ENCODE assay signal across 22 cellular contexts in genomic region chr12:84924956-84925355, GRCh38. TPM values are rescaled to one million over a fixed set of nuclear protein-coding genes. Genes with fewer than 3 reads are reported as not detected.
A peak's percentile ranks its signal among the peaks of the same experiment; 100 is the strongest.
DNase-seq lines count a peak whose midpoint lies in the region; ATAC-seq lines count a peak whose summit lies in the region.
"Had no signal": no experiment of that assay in that cellular context is flagged by ENCODE, and none has a peak within 500 bp of the region (broad histone marks: within the 10 kb centered on the region; RNA-seq: fewer than 3 reads in every experiment).

No MANE protein-coding gene starts in this region.

- no peak overlapping the region for H3K23ac ChIP-seq in mesendoderm (ENCODE audit: low read length)
- H3K23ac ChIP-seq in trophoblast cell (ENCODE audit: low read length), result no peak overlapping the region

- H4K12ac ChIP-seq in trophoblast cell (ENCODE audit: low read depth, low read length), result no peak overlapping the region

- peak; percentile 24 for DNase-seq in GM03348 (ENCODE audit: low spot score)
- DNase-seq in RKO (ENCODE audit: low spot score), result peak; percentile 50
- peak; percentile 11 for DNase-seq in dermis blood vessel endothelial cell
- DNase-seq in mesendoderm, result peak; percentile 41
- DNase-seq in midbrain (lab: John Stamatoyannopoulos, UW), result no peak
- no peak for DNase-seq in NCI-H187 treated with DMSO at 0.1 percent for 48 hours (lab: John Stamatoyannopoulos, UW)
- no peak for DNase-seq in trophoblast cell
- DNase-seq in stimulated activated naive CD8-positive, alpha-beta T cell treated with anti-CD3 and anti-CD28 coated beads, Interleukin-15, Interleukin-2, amounts not matched to agents 100 U/mL and 50 U/mL, for 24 hours, result no peak
- DNase-seq: activated CD4-positive, alpha-beta T cell treated with anti-CD3 and anti-CD28 coated beads, Interleukin-2, amount 50 U/mL, for 48 hours; aorta; BE2C; DMS53; effector CD4-positive, alpha-beta T cell; heart left ventricle; kidney glomerular epithelial cell; NCI-H1694 treated with DMSO at 0.1 percent for 48 hours; NCI-H510A treated with DMSO at 0.1 percent for 48 hours had no signal

- no peak overlapping the region for H3K14ac ChIP-seq in trophoblast cell (ENCODE audit: low read length)

- H3K79me2 ChIP-seq in mesendoderm (ENCODE audit: control insufficient read depth, insufficient read depth, low read length), result no peaks in the 10 kb centered on the region
- no peaks in the 10 kb centered on the region for H3K79me2 ChIP-seq in trophoblast cell (ENCODE audit: control insufficient read depth, insufficient read depth, low read length, poor library complexity)
- H3K79me2 ChIP-seq: parathyroid adenoma had no signal

- no peaks in the 10 kb centered on the region for H3K27me3 ChIP-seq in mesendoderm (ENCODE audit: insufficient read depth, low read length, poor library complexity)
- no peaks in the 10 kb centered on the region for H3K27me3 ChIP-seq in trophoblast cell (ENCODE audit: insufficient read depth, low read length)

- H4K8ac ChIP-seq in mesendoderm (ENCODE audit: low read depth, low read length) (no peak overlapping the region), trophoblast cell (ENCODE audit: low read depth, low read length) (no peak overlapping the region)

- H3K4ac ChIP-seq in mesendoderm (ENCODE audit: low read depth, low read length) (no peak overlapping the region), trophoblast cell (ENCODE audit: low read depth, low read length) (no peak overlapping the region)

- no peaks in the 10 kb centered on the region for H3K79me1 ChIP-seq in mesendoderm (ENCODE audit: low read length)
- no peaks in the 10 kb centered on the region for H3K79me1 ChIP-seq in trophoblast cell (ENCODE audit: low read length)

- no peak overlapping the region for H3K4me3 ChIP-seq in mesendoderm (ENCODE audit: low read length)
- H3K4me3 ChIP-seq in trophoblast cell (ENCODE audit: low read depth, low read length), result no peak overlapping the region
- H3K4me3 ChIP-seq: heart left ventricle, suprapubic skin had no signal

- H3K9ac ChIP-seq in mesendoderm (ENCODE audit: low read length) (no peak overlapping the region), trophoblast cell (ENCODE audit: low read length) (no peak overlapping the region)
- H3K9ac ChIP-seq: parathyroid adenoma had no signal

- H3K9me3 ChIP-seq in trophoblast cell (ENCODE audit: insufficient read depth, low read depth, low read length), result no peaks in the 10 kb centered on the region
- H3K9me3 ChIP-seq: BE2C, heart left ventricle, suprapubic skin had no signal

- H3K4me1 ChIP-seq in mesendoderm (ENCODE audit: control insufficient read depth, low read depth, low read length), result no peaks in the 10 kb centered on the region
- no peaks in the 10 kb centered on the region for H3K4me1 ChIP-seq in trophoblast cell (ENCODE audit: control insufficient read depth in 1 of 2, insufficient read depth in 2 of 2, low read length in 2 of 2)
- H3K4me1 ChIP-seq: BE2C, heart left ventricle, parathyroid adenoma, suprapubic skin had no signal

- no peak overlapping the region for H2BK5ac ChIP-seq in mesendoderm (ENCODE audit: low read length)
- no peak overlapping the region for H2BK5ac ChIP-seq in trophoblast cell (ENCODE audit: low read depth, low read length, poor library complexity)

- H2AFZ ChIP-seq in trophoblast cell (ENCODE audit: insufficient read depth, low read length, poor library complexity), result no peak overlapping the region
- H2AFZ ChIP-seq: parathyroid adenoma had no signal

- H3K4me2 ChIP-seq in mesendoderm (ENCODE audit: low read length), result no peak overlapping the region
- H3K4me2 ChIP-seq in trophoblast cell (ENCODE audit: low read length), result no peak overlapping the region

- H3K27ac ChIP-seq in mesendoderm (ENCODE audit: low read depth, low read length) (no peak overlapping the region), trophoblast cell (ENCODE audit: low read depth, low read length) (no peak overlapping the region)
- H3K27ac ChIP-seq: heart left ventricle, parathyroid adenoma, RWPE1, suprapubic skin had no signal

- no peak overlapping the region for H4K5ac ChIP-seq in mesendoderm (ENCODE audit: low read length)

- H2BK120ac ChIP-seq in mesendoderm (ENCODE audit: low read depth, low read length), result no peak overlapping the region
- no peak overlapping the region for H2BK120ac ChIP-seq in trophoblast cell (ENCODE audit: insufficient read depth, low read length, poor library complexity)

- no peak overlapping the region for H2AK5ac ChIP-seq in mesendoderm (ENCODE audit: low read length)
- no peak overlapping the region for H2AK5ac ChIP-seq in trophoblast cell (ENCODE audit: low read length)

- H3K36me3 ChIP-seq in mesendoderm (ENCODE audit: control insufficient read depth, insufficient read depth, low read length), result no peaks in the 10 kb centered on the region
- H3K36me3 ChIP-seq in trophoblast cell (ENCODE audit: control insufficient read depth in 1 of 2, insufficient read depth in 2 of 2, low read length in 2 of 2), result no peaks in the 10 kb centered on the region
- H3K36me3 ChIP-seq: BE2C, heart left ventricle, suprapubic skin had no signal

- no peak overlapping the region for H2BK15ac ChIP-seq in mesendoderm (replicated peaks; ENCODE audit: low read depth)

- no peak for ATAC-seq in stimulated activated naive CD8-positive, alpha-beta T cell treated with anti-CD3 and anti-CD28 coated beads, Interleukin-15, Interleukin-2, amounts not matched to agents 100 U/mL and 50 U/mL, for 24 hours
- ATAC-seq: heart left ventricle had no signal

- H3K18ac ChIP-seq in mesendoderm (ENCODE audit: low read length) (no peak overlapping the region), trophoblast cell (ENCODE audit: low read length) (no peak overlapping the region)

- H4K91ac ChIP-seq in trophoblast cell (ENCODE audit: low read depth, low read length), result no peak overlapping the region

- no peak overlapping the region for H2BK12ac ChIP-seq in trophoblast cell (ENCODE audit: low read length)

- no peak overlapping the region for H3K56ac ChIP-seq in mesendoderm (ENCODE audit: low read length)

- WGBS in mesendoderm (ENCODE audit: extremely low coverage, insufficient coverage, low lambda C conversion rate), result no CpG with 5 or more reads among the region's 2 CpGs
- WGBS in trophoblast cell (ENCODE audit: extremely low coverage, insufficient coverage, insufficient read length), result no CpG with 5 or more reads among the region's 2 CpGs

RNA-seq across cellular contexts. Expression of gene SLC6A15, which starts 12.4 kb away (rescaled TPM):
- 0.51 and 2.2 TPM in 2 replicates for total RNA-seq in dermis blood vessel endothelial cell
- polyA plus RNA-seq in mesendoderm (2013, experiment 1 of 2), result 15.9 TPM
- 15.2 TPM for polyA plus RNA-seq in mesendoderm (2013, experiment 2 of 2)
- 7.1 and 7.4 TPM in 2 replicates for polyA plus RNA-seq in trophoblast cell (2013)
- total RNA-seq: activated T-helper 2 cell treated with anti-CD3 and anti-CD28 coated beads, Interferon-gamma antibody, Interleukin-2, Interleukin-4, amounts not matched to agents 10 μg/mL and 5 μg/mL and 100 μg/mL, durations not matched to agents 14 hours and 24 hours and 36 hours; heart left ventricle; T-helper 2 cell treated with Interferon-gamma antibody and Interleukin-4, amounts not matched to agents 100 ng/mL and 5 ng/mL, for 36 hours had no signal
- polyA plus RNA-seq: aorta, heart left ventricle had no signal

Comparison
In these comparisons a context has a peak if more than half of its experiments do, and no peak if none do; other contexts are left out.
1. DNase-seq: peak in GM03348 (single experiment), RKO (single experiment), dermis blood vessel endothelial cell (single experiment) and mesendoderm (single experiment); none in midbrain (single experiment), NCI-H187 treated with DMSO at 0.1 percent for 48 hours (single experiment), trophoblast cell (0 of 2) and stimulated activated naive CD8-positive, alpha-beta T cell treated with anti-CD3 and anti-CD28 coated beads, Interleukin-15, Interleukin-2, amounts not matched to agents 100 U/mL and 50 U/mL, for 24 hours (single experiment).